Comparison of ENCODE assay signal across 8 cellular contexts in the genomic region with DNA sequence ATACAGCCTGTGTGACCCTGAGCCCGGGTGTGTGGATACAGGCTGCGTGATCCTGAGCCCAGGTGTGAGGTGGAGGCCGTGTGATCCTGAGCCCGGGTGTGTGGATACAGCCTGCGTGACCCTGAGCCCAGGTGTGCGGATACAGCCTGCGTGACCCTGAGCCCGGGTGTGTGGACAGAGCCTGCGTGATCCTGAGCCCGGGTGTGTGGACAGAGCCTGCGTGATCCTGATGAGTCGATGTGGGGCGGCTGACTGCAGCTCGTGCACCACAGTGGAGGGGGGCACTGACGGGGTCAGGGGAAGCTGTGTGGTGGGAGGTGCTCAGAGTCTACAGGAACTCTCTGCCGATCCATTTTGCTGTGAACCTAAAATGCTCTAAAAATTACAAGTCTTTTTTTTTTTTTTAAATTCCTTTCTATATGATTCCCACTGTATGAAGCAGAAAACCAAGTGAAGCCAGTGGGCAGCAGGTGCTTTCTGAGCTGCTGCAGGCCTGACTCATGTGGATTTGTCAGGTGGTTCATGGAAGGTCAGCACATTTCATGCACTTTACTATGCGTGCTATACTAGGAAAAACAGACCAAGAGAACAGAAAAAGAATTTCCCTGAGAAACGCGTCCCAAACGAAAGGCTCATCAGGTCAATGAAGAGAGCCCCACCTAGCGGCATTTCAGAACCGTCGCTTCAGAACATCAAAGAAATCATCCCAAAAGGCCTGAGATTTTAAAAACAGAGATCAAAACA. TPM values are rescaled to one million over a fixed set of nuclear protein-coding genes. Genes with fewer than 3 reads are reported as not detected.
DNase-seq lines count a peak whose midpoint lies in the region; ATAC-seq and TF ChIP-seq lines count a peak whose summit lies in the region.

No MANE protein-coding gene starts in this region.

- H3K4me3 ChIP-seq in BJ (ENCODE audit: low read depth, low read length) (no peak overlapping the region), GM23338 (no peak overlapping the region), fibroblast of mammary gland (ENCODE audit: control insufficient read depth, low read depth, low read length) (no peak overlapping the region)

- ATAC-seq in GM23338 = peak; percentile 43
- no peak for ATAC-seq in stimulated activated memory B cell treated with anti-CD40 and anti-IgM and Interleukin-4, amounts not matched to agents 10 μg/mL and 1 μg/mL and 100 μg/mL, for 72 hours

- no peak overlapping the region for H3K4me3 Mint-ChIP-seq in GM23338
- no peak overlapping the region for H3K4me3 Mint-ChIP-seq in stimulated activated memory B cell treated with anti-CD40 and anti-IgM and Interleukin-4, amounts not matched to agents 10 μg/mL and 1 μg/mL and 100 μg/mL, for 72 hours

- no peak overlapping the region for H3K27ac ChIP-seq in GM23338 (ENCODE audit: low read depth)

- no peaks in the 10 kb centered on the region for H3K36me3 Mint-ChIP-seq in GM23338 (ENCODE audit: low read depth)
- peaks cover 18% of the 10 kb centered on the region for H3K36me3 Mint-ChIP-seq in stimulated activated memory B cell treated with anti-CD40 and anti-IgM and Interleukin-4, amounts not matched to agents 10 μg/mL and 1 μg/mL and 100 μg/mL, for 72 hours

- POLR2A ChIA-PET in BJ (lab: Charles Lee) = no interaction called here

- in situ Hi-C loops in SK-MEL-5 (cut with HindIII; ENCODE audit: low pct_unique_long_range_greater_than_20kb, low sequenced_read_pairs) = no loop called here

- H3K4me1 ChIP-seq in GM23338 (ENCODE audit: insufficient read depth) = peaks cover 3% of the 10 kb centered on the region; the same call in 1 of the 2 replicates

- no peaks in the 10 kb centered on the region; the same call in 1 of the 2 replicates for H3K36me3 ChIP-seq in BJ (ENCODE audit: control insufficient read depth, insufficient read depth, low read length)
- no peaks in the 10 kb centered on the region for H3K36me3 ChIP-seq in GM23338 (ENCODE audit: insufficient read depth)

- H3K9me2 ChIP-seq in GM23338 (ENCODE audit: insufficient read depth) = no peaks in the 10 kb centered on the region

- H3K4me2 ChIP-seq in GM23338 = no peak overlapping the region

- H3K27ac Mint-ChIP-seq in GM23338 = peak overlapping the region; percentile 26; the same call in 1 of the 2 replicates
- no peak overlapping the region for H3K27ac Mint-ChIP-seq in stimulated activated memory B cell treated with anti-CD40 and anti-IgM and Interleukin-4, amounts not matched to agents 10 μg/mL and 1 μg/mL and 100 μg/mL, for 72 hours

- DNase-seq in BJ (ENCODE audit: low read depth) = peak; percentile 29
- DNase-seq in GM23338 (ENCODE audit: low spot score) = peak; percentile 89
- DNase-seq in SK-MEL-5 (ENCODE audit: low read depth, low spot score) = peak; percentile 82
- DNase-seq in fibroblast of mammary gland (ENCODE audit: low read depth) = peak; percentile 77
- peak; percentile 27 for DNase-seq in occipital lobe (lab: John Stamatoyannopoulos, UW)
- DNase-seq in NCI-H2029 treated with DMSO at 0.1 percent for 48 hours (lab: John Stamatoyannopoulos, UW) = no peak
- no peak for DNase-seq in GDM1 (lab: John Stamatoyannopoulos, UW)

- peaks cover 6% of the 10 kb centered on the region for H3K27me3 Mint-ChIP-seq in GM23338 (ENCODE audit: insufficient read depth, low read depth, poor library complexity)
- H3K27me3 Mint-ChIP-seq in stimulated activated memory B cell treated with anti-CD40 and anti-IgM and Interleukin-4, amounts not matched to agents 10 μg/mL and 1 μg/mL and 100 μg/mL, for 72 hours = no peaks in the 10 kb centered on the region

- CTCF ChIA-PET in BJ (lab: Yijun Ruan, JAX) = interaction anchor here (0.6 to 1.8 kb wide), 12 partner anchors 10 to 307 kb away, joined by 3 to 9 read pairs (median 3); no protein-coding TSS in a partner anchor

- H3K27me3 ChIP-seq in BJ (ENCODE audit: control insufficient read depth, insufficient read depth, low read length) (no peaks in the 10 kb centered on the region), GM23338 (ENCODE audit: insufficient read depth) (no peaks in the 10 kb centered on the region)

- TF ChIP-seq CTCF in BJ (IDR thresholded peaks at IDR 0.05; ENCODE audit: insufficient read depth, low read depth, low read length) (peak; percentile 78), GM23338 (conservative IDR thresholded peaks at IDR 0.05; ENCODE audit: low read depth in 2 of 2) (peak; percentile 74 to 76), fibroblast of mammary gland (conservative IDR thresholded peaks at IDR 0.05; ENCODE audit: control insufficient read depth, insufficient read depth, low read depth, low read length) (peak; percentile 83)

- H3K79me2 ChIP-seq in GM23338 (replicated peaks; ENCODE audit: insufficient read depth) = peaks cover 41% of the 10 kb centered on the region

- no peaks in the 10 kb centered on the region for H3F3A ChIP-seq in GM23338 (replicated peaks; ENCODE audit: low read depth)

- H3K9me3 Mint-ChIP-seq in GM23338 = no peaks in the 10 kb centered on the region
- H3K9me3 Mint-ChIP-seq in stimulated activated memory B cell treated with anti-CD40 and anti-IgM and Interleukin-4, amounts not matched to agents 10 μg/mL and 1 μg/mL and 100 μg/mL, for 72 hours = no peaks in the 10 kb centered on the region

- no peak overlapping the region for H2AFZ ChIP-seq in GM23338

- peaks cover 16% of the 10 kb centered on the region for H4K20me1 ChIP-seq in GM23338 (replicated peaks; ENCODE audit: insufficient read depth)

- peaks cover 17% of the 10 kb centered on the region for H3K4me1 Mint-ChIP-seq in GM23338
- peaks cover 25% of the 10 kb centered on the region for H3K4me1 Mint-ChIP-seq in stimulated activated memory B cell treated with anti-CD40 and anti-IgM and Interleukin-4, amounts not matched to agents 10 μg/mL and 1 μg/mL and 100 μg/mL, for 72 hours

TF ChIP-seq in GM23338, 12 proteins besides CTCF, POLR2A, EP300 and RAD21 (continues in another document):
- no peak for TF ChIP-seq CREB1 (CRISPR knock-in tag; IDR thresholded peaks at IDR 0.05; ENCODE audit: low read depth)
- no peak for TF ChIP-seq ZNF331 (CRISPR knock-in tag; IDR thresholded peaks at IDR 0.05; ENCODE audit: low read depth)
- no peak for TF ChIP-seq ZNF114 (CRISPR knock-in tag; IDR thresholded peaks at IDR 0.05)

RNA-seq across cellular contexts. Expression of gene BRF1, which starts 19.3 kb away (rescaled TPM):
- polyA plus RNA-seq in BJ (2011; rRNA removed) = 5.8 and 8.2 TPM in 2 replicates
- 11.9 and 13.1 TPM in 2 replicates for polyA minus RNA-seq in BJ (2011; rRNA and poly(A)+ RNA removed)
- total RNA-seq in GM23338 (2014; rRNA removed; shearing (Covaris generic)) = 27.8 and 29.9 TPM in 2 replicates
- 7.6 and 8.6 TPM in 2 replicates for polyA plus RNA-seq in GM23338 (2016; fragmentation: Nextera tagmentation; extraction: Ambion mirVana)
- total RNA-seq in SK-MEL-5 (2014; rRNA removed; shearing (Covaris generic)) = 22.7 and 23.4 TPM in 2 replicates
- polyA plus RNA-seq in SK-MEL-5 (2015; cell fraction: cytosol; rRNA removed) = 32.9 and 38.9 TPM in 2 replicates
- 71.9 and 78.8 TPM in 2 replicates for polyA plus RNA-seq in SK-MEL-5 (2015; cell fraction: nucleus; rRNA removed)
- total RNA-seq in occipital lobe = 61.1 TPM

RNA-seq across cellular contexts. Expression of gene PACS2, which starts 33.0 kb away (rescaled TPM):
- polyA plus RNA-seq in BJ (2011; rRNA removed) = 13.4 and 21.4 TPM in 2 replicates
- polyA minus RNA-seq in BJ (2011; rRNA and poly(A)+ RNA removed) = 15.0 and 15.6 TPM in 2 replicates
- total RNA-seq in GM23338 (2014; rRNA removed; shearing (Covaris generic)) = 67.7 and 79.0 TPM in 2 replicates
- 22.5 and 27.5 TPM in 2 replicates for polyA plus RNA-seq in GM23338 (2016; fragmentation: Nextera tagmentation; extraction: Ambion mirVana)
- 26.0 and 32.3 TPM in 2 replicates for total RNA-seq in SK-MEL-5 (2014; rRNA removed; shearing (Covaris generic))
- 42.7 and 64.0 TPM in 2 replicates for polyA plus RNA-seq in SK-MEL-5 (2015; cell fraction: cytosol; rRNA removed)
- 150 and 167 TPM in 2 replicates for polyA plus RNA-seq in SK-MEL-5 (2015; cell fraction: nucleus; rRNA removed)
- total RNA-seq in occipital lobe = 75.8 TPM

RNA-seq across cellular contexts. Expression of gene BTBD6, which starts 33.2 kb away (rescaled TPM):
- 32.6 and 41.9 TPM in 2 replicates for polyA plus RNA-seq in BJ (2011; rRNA removed)
- 25.0 and 32.9 TPM in 2 replicates for polyA minus RNA-seq in BJ (2011; rRNA and poly(A)+ RNA removed)
- total RNA-seq in GM23338 (2014; rRNA removed; shearing (Covaris generic)) = 11.6 and 12.1 TPM in 2 replicates
- polyA plus RNA-seq in GM23338 (2016; fragmentation: Nextera tagmentation; extraction: Ambion mirVana) = 2.2 and 3.2 TPM in 2 replicates
- total RNA-seq in SK-MEL-5 (2014; rRNA removed; shearing (Covaris generic)) = 35.1 and 38.2 TPM in 2 replicates
- polyA plus RNA-seq in SK-MEL-5 (2015; cell fraction: cytosol; rRNA removed) = 14.6 and 17.4 TPM in 2 replicates
- 63.8 and 64.7 TPM in 2 replicates for polyA plus RNA-seq in SK-MEL-5 (2015; cell fraction: nucleus; rRNA removed)
- total RNA-seq in occipital lobe = 45.4 TPM

Comparison
In these comparisons a context has a peak if more than half of its experiments do, and no peak if none do; other contexts are left out.
1. DNase-seq: peak in BJ (single experiment), GM23338 (single experiment), SK-MEL-5 (single experiment), fibroblast of mammary gland (single experiment) and occipital lobe (single experiment); none in NCI-H2029 treated with DMSO at 0.1 percent for 48 hours (single experiment) and GDM1 (single experiment).
2. Peak in every context shown above with its lines, with median percentiles within 50 percentile points of each other: CTCF ChIP-seq.